11 cellular contexts compared by ENCODE assay signal in the genomic region with DNA sequence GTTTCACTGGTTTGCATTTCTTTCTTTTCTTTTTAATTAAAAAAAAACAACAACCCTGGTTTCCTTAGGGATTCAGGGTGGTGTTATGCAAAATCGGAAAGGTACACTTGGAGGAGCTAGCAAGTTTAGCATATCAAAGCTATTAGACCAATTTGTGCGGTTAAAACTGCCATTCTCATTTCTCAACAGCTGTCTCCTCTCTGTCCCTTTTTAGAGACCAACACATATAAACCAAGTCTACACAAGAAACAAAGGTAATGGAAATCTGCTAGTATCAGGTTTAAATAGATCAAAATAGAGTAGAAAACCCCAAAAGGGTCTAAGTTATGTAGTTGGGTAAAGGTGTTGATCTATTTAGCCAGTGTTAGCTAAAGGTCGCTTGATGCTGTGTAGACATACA. TPM values are rescaled to one million over a fixed set of nuclear protein-coding genes. Genes with fewer than 3 reads are reported as not detected.
A peak's percentile ranks its signal among the peaks of the same experiment; 100 is the strongest.
DNase-seq lines count a peak whose midpoint lies in the region; ATAC-seq and TF ChIP-seq lines count a peak whose summit lies in the region.
"Had no signal": no experiment of that assay in that cellular context is flagged by ENCODE, and none has a peak within 500 bp of the region (broad histone marks: within the 10 kb centered on the region; RNA-seq: fewer than 3 reads in every experiment).

No MANE protein-coding gene starts in this region.

- no peaks in the 10 kb centered on the region for H3K79me2 ChIP-seq in parathyroid adenoma

- H3K27ac ChIP-seq in CD4-positive, alpha-beta memory T cell (ENCODE audit: low read depth, low read length), result peak overlapping the region; percentile 59
- H3K27ac ChIP-seq in parathyroid adenoma, result peak overlapping the region; percentile 94

- POLR2A ChIA-PET in CD4-positive, alpha-beta memory T cell (lab: Charles Lee; ENCODE audit: partially characterized antibody), result interaction anchor here (0.6 to 5.7 kb wide), 35 partner anchors 9 to 1491 kb away, joined by 3 to 241 read pairs (median 8); a partner anchor contains a TSS

- peak overlapping the region; percentile 79 for H2AFZ ChIP-seq in parathyroid adenoma

- H3K27me3 Mint-ChIP-seq in CD4-positive, alpha-beta memory T cell, result no peaks in the 10 kb centered on the region

- peaks cover 38% of the 10 kb centered on the region for H3K4me1 ChIP-seq in CD4-positive, alpha-beta memory T cell (ENCODE audit: insufficient read depth, low read length)
- H3K4me1 ChIP-seq in parathyroid adenoma, result peaks cover 4% of the 10 kb centered on the region

- peaks cover 0 to 1% (median 0%) of the 10 kb centered on the region in 8 donors for H3K9me3 Mint-ChIP-seq in CD4-positive, alpha-beta memory T cell

- CTCF ChIA-PET in CD4-positive, alpha-beta memory T cell (lab: Charles Lee; ENCODE audit: partially characterized antibody), result interaction anchor here (0.9 to 3.0 kb wide), 13 partner anchors 11 to 501 kb away, joined by 3 to 102 read pairs (median 8); no protein-coding TSS in a partner anchor

- TF ChIP-seq CTCF in epithelial cell of proximal tubule (conservative IDR thresholded peaks at IDR 0.05; ENCODE audit: low read depth, low read length) (no peak), parathyroid adenoma (IDR thresholded peaks at IDR 0.05) (no peak)

- ATAC-seq in GM18868 (IDR thresholded peaks at IDR 0.05; ENCODE audit: unreplicated experiment) (no peak), GM18909 (IDR thresholded peaks at IDR 0.05; ENCODE audit: poor library complexity, unreplicated experiment) (no peak), GM18907 (IDR thresholded peaks at IDR 0.05; ENCODE audit: unreplicated experiment) (no peak)
- ATAC-seq: HCT116 had no signal

- DNase-seq in CD4-positive, alpha-beta memory T cell, result no peak
- DNase-seq in NOMO-1 (lab: John Stamatoyannopoulos, UW; ENCODE audit: unreplicated experiment in 2 of 2), result peak; percentile 22 to 71
- no peak for DNase-seq in epithelial cell of proximal tubule (ENCODE audit: low read depth)
- no peak for DNase-seq in stimulated activated CD4-positive, alpha-beta T cell treated with anti-CD3 and anti-CD28 coated beads, Interleukin-15, amount 100 ng/mL, for 24 hours
- DNase-seq: EL had no signal

- H3K36me3 Mint-ChIP-seq in CD4-positive, alpha-beta memory T cell, result peaks cover 0 to 8% of the 10 kb centered on the region in 2 donors

- H3K4me3 Mint-ChIP-seq in CD4-positive, alpha-beta memory T cell, result no peak overlapping the region
- H3K4me3 Mint-ChIP-seq: activated CD8-positive, alpha-beta memory T cell treated with anti-CD3 and anti-CD28 coated beads, Interleukin-2, amount 10 ng/mL, durations not matched to agents 7 days and 5 days had no signal

- peak overlapping the region; percentile 13 to 72 for H3K4me3 ChIP-seq in CD4-positive, alpha-beta memory T cell (ENCODE audit: low read length in 2 of 2)
- H3K4me3 ChIP-seq in epithelial cell of proximal tubule (ENCODE audit: low read depth, low read length) (peak overlapping the region; percentile 55), parathyroid adenoma (ENCODE audit: low read depth, low read length) (peak overlapping the region; percentile 56)

- intact Hi-C loops in CD4-positive, alpha-beta memory T cell (cut with micrococcal nuclease), result loop anchor here (5.0 kb wide), 1 partner anchor 210 kb away; no protein-coding TSS in a partner anchor

- peak overlapping the region; percentile 81 for H3K4me2 ChIP-seq in parathyroid adenoma (ENCODE audit: low read length)

- H3K9me3 ChIP-seq in CD4-positive, alpha-beta memory T cell (ENCODE audit: control insufficient read depth in 1 of 2, low read length in 2 of 2), result no peaks in the 10 kb centered on the region
- H3K9me3 ChIP-seq in parathyroid adenoma (ENCODE audit: control insufficient read depth, low read length), result no peaks in the 10 kb centered on the region

- H3K4me1 Mint-ChIP-seq in CD4-positive, alpha-beta memory T cell, result peaks cover 26 to 48% (median 31%) of the 10 kb centered on the region in 4 donors

- H3K9ac ChIP-seq in parathyroid adenoma, result no peak overlapping the region

- no peaks in the 10 kb centered on the region for H3K36me3 ChIP-seq in CD4-positive, alpha-beta memory T cell (ENCODE audit: insufficient read depth, low read length)
- H3K36me3 ChIP-seq in parathyroid adenoma (ENCODE audit: control insufficient read depth, insufficient read depth, low read length), result no peaks in the 10 kb centered on the region

- H3K27ac Mint-ChIP-seq in CD4-positive, alpha-beta memory T cell, result no peak overlapping the region
- H3K27ac Mint-ChIP-seq: activated CD8-positive, alpha-beta memory T cell treated with anti-CD3 and anti-CD28 coated beads, Interleukin-2, amount 10 ng/mL, durations not matched to agents 7 days and 5 days had no signal

- no peaks in the 10 kb centered on the region for H3K27me3 ChIP-seq in CD4-positive, alpha-beta memory T cell (ENCODE audit: insufficient read depth, low read length)
- no peaks in the 10 kb centered on the region for H3K27me3 ChIP-seq in parathyroid adenoma (ENCODE audit: control insufficient read depth, insufficient read depth, low read length)

RNA-seq across cellular contexts. Expression of a gene that starts 1.7 kb away (rescaled TPM):
- 100 to 1,000 TPM; 204 to 211 TPM for total RNA-seq in CD4-positive, alpha-beta memory T cell
- polyA plus RNA-seq in CD4-positive, alpha-beta memory T cell, result 1 to 10 TPM; 1.8 to 3.4 TPM
- 1.6 and 4.9 TPM in 2 replicates for total RNA-seq in epithelial cell of proximal tubule

Comparison
In these comparisons a context has a peak if more than half of its experiments do, and no peak if none do; other contexts are left out.
1. DNase-seq: peak in NOMO-1 (2 of 2); none in CD4-positive, alpha-beta memory T cell (0 of 5), epithelial cell of proximal tubule (single experiment) and stimulated activated CD4-positive, alpha-beta T cell treated with anti-CD3 and anti-CD28 coated beads, Interleukin-15, amount 100 ng/mL, for 24 hours (single experiment).
2. RNA of a gene that starts 1.7 kb away (total RNA-seq): 204 to 211 TPM in CD4-positive, alpha-beta memory T cell; 1.6 to 4.9 TPM in epithelial cell of proximal tubule; every median in the first group is over 10 times any median in the second.
3. Peak in every context shown above with its lines, with median percentiles within 50 percentile points of each other: H3K4me3 ChIP-seq.